Comparison of ENCODE assay signal across 9 cellular contexts in genomic region chr6:11143394-11144371, GRCh38. TPM values are rescaled to one million over a fixed set of nuclear protein-coding genes. Genes with fewer than 3 reads are reported as not detected.
DNase-seq lines count a peak whose midpoint lies in the region; ATAC-seq, FAIRE-seq and TF ChIP-seq lines count a peak whose summit lies in the region.
"Had no signal": no experiment of that assay in that cellular context is flagged by ENCODE, and none has a peak within 500 bp of the region (broad histone marks: within the 10 kb centered on the region; RNA-seq: fewer than 3 reads in every experiment).

No MANE protein-coding gene starts in this region.

- H3K27ac ChIP-seq in lung (ENCODE audit: low read depth in 1 of 2, low read length in 1 of 2) (no peak overlapping the region), kidney (ENCODE audit: low read depth in 2 of 2, low read length in 2 of 2) (no peak overlapping the region)
- H3K27ac ChIP-seq: cardiac muscle cell had no signal

- H3K9me3 ChIP-seq in lung (ENCODE audit: control insufficient read depth in 2 of 2, insufficient read depth in 1 of 2, low read length in 1 of 2) (no peaks in the 10 kb centered on the region), kidney (ENCODE audit: control insufficient read depth in 1 of 2, low read length in 2 of 2) (no peaks in the 10 kb centered on the region)

- WGBS in lung, 2 donors: 54 to 68% methylated on average over 10 of the region's 10 CpGs

- no peaks in the 10 kb centered on the region for H3K27me3 ChIP-seq in lung (ENCODE audit: control insufficient read depth, insufficient read depth)
- H3K27me3 ChIP-seq: cardiac muscle cell had no signal

- in situ Hi-C loops in ACHN (cut with HindIII; ENCODE audit: low pct_ligation_motif_present, low pct_unique_long_range_greater_than_20kb, low sequenced_read_pairs) (no loop called here), astrocyte of the spinal cord (cut with HindIII; ENCODE audit: low sequenced_read_pairs) (no loop called here)

- no peak overlapping the region for H3K27ac Mint-ChIP-seq in T-helper 2 cell treated with Interferon-gamma antibody and Interleukin-4, amounts not matched to agents 5 μg/mL and 100 μg/mL, for 36 hours

- no peak overlapping the region for H3K4me3 ChIP-seq in astrocyte of the spinal cord (ENCODE audit: low read depth, low read length)
- no peak overlapping the region for H3K4me3 ChIP-seq in lung
- no peak overlapping the region for H3K4me3 ChIP-seq in kidney (ENCODE audit: low read length in 2 of 2)
- H3K4me3 ChIP-seq: cardiac muscle cell had no signal

- DNase-seq in ACHN (peak; percentile 79), astrocyte of the spinal cord (ENCODE audit: low read depth, low spot score) (peak; percentile 88), lung (ENCODE audit: low spot score) (peak; percentile 69), kidney (no peak)
- no peak for DNase-seq in T-helper 2 cell treated with Interferon-gamma antibody and Interleukin-4, amounts not matched to agents 5 μg/mL and 100 μg/mL, for 36 hours (ENCODE audit: low spot score)

- no peak overlapping the region for H3K4me3 Mint-ChIP-seq in T-helper 2 cell treated with Interferon-gamma antibody and Interleukin-4, amounts not matched to agents 5 μg/mL and 100 μg/mL, for 36 hours

- ATAC-seq in lung (ENCODE audit: insufficient read depth, low FRiP score) (peak; percentile 68), HG03469 (IDR thresholded peaks at IDR 0.05; ENCODE audit: unreplicated experiment) (no peak), HG03139 (IDR thresholded peaks at IDR 0.05; ENCODE audit: unreplicated experiment) (no peak)

- H3K9me3 Mint-ChIP-seq in T-helper 2 cell treated with Interferon-gamma antibody and Interleukin-4, amounts not matched to agents 5 μg/mL and 100 μg/mL, for 36 hours: no peaks in the 10 kb centered on the region

- no peaks in the 10 kb centered on the region for H3K36me3 Mint-ChIP-seq in T-helper 2 cell treated with Interferon-gamma antibody and Interleukin-4, amounts not matched to agents 5 μg/mL and 100 μg/mL, for 36 hours (ENCODE audit: low read depth)

- H3K27me3 Mint-ChIP-seq in T-helper 2 cell treated with Interferon-gamma antibody and Interleukin-4, amounts not matched to agents 5 μg/mL and 100 μg/mL, for 36 hours (ENCODE audit: low read depth): peaks cover 2% of the 10 kb centered on the region

- no peak for TF ChIP-seq EP300 in Ishikawa (IDR thresholded peaks at IDR 0.05; ENCODE audit: borderline replicate concordance)

- H3K4me1 ChIP-seq in lung (ENCODE audit: control insufficient read depth in 2 of 2, insufficient read depth in 2 of 2, low read length in 2 of 2) (no peaks in the 10 kb centered on the region), kidney (ENCODE audit: control insufficient read depth in 1 of 2, insufficient read depth in 1 of 2, low read depth in 1 of 2, low read length in 2 of 2) (no peaks in the 10 kb centered on the region)

- TF ChIP-seq CTCF in astrocyte of the spinal cord (IDR thresholded peaks at IDR 0.05; ENCODE audit: low read depth, low read length) (no peak), lung (IDR thresholded peaks at IDR 0.05; ENCODE audit: control extremely low read depth, extremely low read depth) (no peak), kidney (IDR thresholded peaks at IDR 0.05; ENCODE audit: borderline replicate concordance, extremely low read depth, insufficient read depth) (no peak)

- H3K4me1 Mint-ChIP-seq in T-helper 2 cell treated with Interferon-gamma antibody and Interleukin-4, amounts not matched to agents 5 μg/mL and 100 μg/mL, for 36 hours (ENCODE audit: low read depth): peaks cover 2% of the 10 kb centered on the region

- no peak for FAIRE-seq in kidney (lab: Jason Lieb, UNC)

- intact Hi-C loops in kidney (cut with DNase I): no loop called here

- no peak overlapping the region for H3K9ac ChIP-seq in kidney (ENCODE audit: low read length in 2 of 2)

- H3K36me3 ChIP-seq in lung (ENCODE audit: control insufficient read depth in 2 of 2, insufficient read depth in 2 of 2, low read length in 2 of 2) (no peaks in the 10 kb centered on the region), kidney (ENCODE audit: control insufficient read depth in 1 of 2, insufficient read depth in 2 of 2, low read length in 2 of 2) (no peaks in the 10 kb centered on the region)
- H3K36me3 ChIP-seq: cardiac muscle cell had no signal

- TF ChIP-seq RAD21 in Ishikawa (IDR thresholded peaks at IDR 0.05; ENCODE audit: low read depth): no peak

TF ChIP-seq in Ishikawa, 13 proteins besides CTCF, POLR2A, EP300 and RAD21:
- TF ChIP-seq, protein P1, sequence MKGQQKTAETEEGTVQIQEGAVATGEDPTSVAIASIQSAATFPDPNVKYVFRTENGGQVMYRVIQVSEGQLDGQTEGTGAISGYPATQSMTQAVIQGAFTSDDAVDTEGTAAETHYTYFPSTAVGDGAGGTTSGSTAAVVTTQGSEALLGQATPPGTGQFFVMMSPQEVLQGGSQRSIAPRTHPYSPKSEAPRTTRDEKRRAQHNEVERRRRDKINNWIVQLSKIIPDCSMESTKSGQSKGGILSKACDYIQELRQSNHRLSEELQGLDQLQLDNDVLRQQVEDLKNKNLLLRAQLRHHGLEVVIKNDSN (IDR thresholded peaks at IDR 0.05): no peak
- TF ChIP-seq CEBPB (IDR thresholded peaks at IDR 0.05): peak; percentile 92

RNA-seq across cellular contexts. Expression of gene ERVFRD-1, which starts 32.2 kb away (rescaled TPM):
- total RNA-seq in lung (under 1 TPM; 0.09 to 0.18 TPM), kidney (0.57 TPM)
- polyA plus RNA-seq in lung (under 1 TPM; 0.06 to 0.26 TPM), kidney (ENCODE audit: insufficient read depth, low read depth, low replicate concordance) (0.24 TPM)
- total RNA-seq: cardiac muscle cell had no signal
- polyA plus RNA-seq: cardiac muscle cell had no signal

RNA-seq across cellular contexts. Expression of gene SMIM13, which starts 50.0 kb away (rescaled TPM):
- 10 to 100 TPM in 1 of 2 donors, 1 to 10 TPM in 1; 7.6 to 14.7 TPM for total RNA-seq in lung
- 1 to 10 TPM; 2.9 to 3.8 TPM for polyA plus RNA-seq in lung
- total RNA-seq in kidney: 6.6 TPM
- polyA plus RNA-seq in kidney (ENCODE audit: insufficient read depth, low read depth, low replicate concordance): 4.0 TPM

Comparison
In these comparisons a context has a peak if more than half of its experiments do, and no peak if none do; other contexts are left out.
1. DNase-seq: peak in ACHN (single experiment), astrocyte of the spinal cord (single experiment) and lung (single experiment); none in T-helper 2 cell treated with Interferon-gamma antibody and Interleukin-4, amounts not matched to agents 5 μg/mL and 100 μg/mL, for 36 hours (single experiment) and kidney (single experiment).